24 cellular contexts compared by ENCODE assay signal in genomic region chr10:12787297-12787696, GRCh38.
DNase-seq lines count a peak whose midpoint lies in the region; ATAC-seq and TF ChIP-seq lines count a peak whose summit lies in the region.
"Had no signal": no experiment of that assay in that cellular context is flagged by ENCODE, and none has a peak within 500 bp of the region (broad histone marks: within the 10 kb centered on the region; RNA-seq: fewer than 3 reads in every experiment).

No MANE protein-coding gene starts in this region.

- H3K27me3 ChIP-seq in SJCRH30 (no peaks in the 10 kb centered on the region), testis (no peaks in the 10 kb centered on the region)
- H3K27me3 ChIP-seq: BLaER1 treated with 17β-estradiol and CSF1 and Interleukin-3, amounts not matched to agents 10 nM and 100 nM had no signal

- ATAC-seq in HG03571 (IDR thresholded peaks at IDR 0.05; ENCODE audit: unreplicated experiment): no peak
- ATAC-seq: GM12878 had no signal

- H3K9me3 ChIP-seq in SJCRH30 (replicated peaks) (no peaks in the 10 kb centered on the region), testis (no peaks in the 10 kb centered on the region)

- H3K27me3 Mint-ChIP-seq in activated T-cell treated with anti-CD3 and anti-CD28 coated beads, Interleukin-2, amount 50 U/mL, for 24 hours: no peaks in the 10 kb centered on the region
- H3K27me3 Mint-ChIP-seq: CD4-positive, alpha-beta T cell; IgD-negative memory B cell had no signal

- H3K9me3 Mint-ChIP-seq in activated T-cell treated with anti-CD3 and anti-CD28 coated beads, Interleukin-2, amount 50 U/mL, for 24 hours: no peaks in the 10 kb centered on the region
- H3K9me3 Mint-ChIP-seq: CD4-positive, alpha-beta T cell; IgD-negative memory B cell had no signal

- H3K4me1 ChIP-seq in SJCRH30 (peaks cover 8% of the 10 kb centered on the region; the same call in 1 of the 2 replicates), testis (peaks cover 3% of the 10 kb centered on the region)

- no peak for TF ChIP-seq CTCF in testis (IDR thresholded peaks at IDR 0.05)

- H3K4me3 Mint-ChIP-seq in activated T-cell treated with anti-CD3 and anti-CD28 coated beads, Interleukin-2, amount 50 U/mL, for 24 hours: no peak overlapping the region
- H3K4me3 Mint-ChIP-seq: CD4-positive, alpha-beta T cell; IgD-negative memory B cell had no signal

- DNase-seq in SJCRH30 (peak; percentile 63 to 72), left kidney (ENCODE audit: low read depth, low spot score) (peak; percentile 51), occipital lobe (lab: John Stamatoyannopoulos, UW) (peak; percentile 62), testis (peak; percentile 55), NCI-H1092 (lab: John Stamatoyannopoulos, UW) (no peak)
- no peak for DNase-seq in activated T-cell treated with anti-CD3 and anti-CD28 coated beads, Interleukin-2, amount 50 U/mL, for 24 hours
- DNase-seq: CD4-positive, alpha-beta T cell; COR-L47; GDM1; HCEC 1CT; NCI-H1048; NCI-H1417 treated with DMSO at 0.1 percent for 48 hours; NCI-H1694 treated with DMSO at 0.1 percent for 48 hours; NCI-H2081; NCI-H2227 treated with DMSO at 0.1 percent for 48 hours; NCI-H526 treated with DMSO at 0.1 percent for 48 hours; Right ventricle myocardium superior; RPMI8226 had no signal

- H3K36me3 Mint-ChIP-seq in activated T-cell treated with anti-CD3 and anti-CD28 coated beads, Interleukin-2, amount 50 U/mL, for 24 hours (ENCODE audit: low read depth): peaks cover 13% of the 10 kb centered on the region

- H3K4me1 Mint-ChIP-seq in activated T-cell treated with anti-CD3 and anti-CD28 coated beads, Interleukin-2, amount 50 U/mL, for 24 hours (ENCODE audit: low read depth): peaks cover 4% of the 10 kb centered on the region

- no peak overlapping the region for H3K27ac Mint-ChIP-seq in activated T-cell treated with anti-CD3 and anti-CD28 coated beads, Interleukin-2, amount 50 U/mL, for 24 hours
- H3K27ac Mint-ChIP-seq: CD4-positive, alpha-beta T cell; IgD-negative memory B cell had no signal

- no peak overlapping the region for H3K27ac ChIP-seq in SJCRH30
- H3K27ac ChIP-seq in testis: no peak overlapping the region
- H3K27ac ChIP-seq: BLaER1 treated with 17β-estradiol and CSF1 and Interleukin-3, amounts not matched to agents 10 nM and 100 nM; HL-60; KMS-11 had no signal

- TF ChIP-seq POLR2A in testis (IDR thresholded peaks at IDR 0.05): no peak

- 45 to 64% methylated on average over 12 of the region's 12 CpGs for WGBS in testis, 2 donors

- intact Hi-C loops in testis (cut with DNase I; ENCODE audit: low total_unique reads): no loop called here

- H3K36me3 ChIP-seq in SJCRH30 (no peaks in the 10 kb centered on the region), testis (ENCODE audit: low read depth, missing control alignments) (no peaks in the 10 kb centered on the region)

- H3K4me3 ChIP-seq in SJCRH30 (no peak overlapping the region), testis (no peak overlapping the region)
- H3K4me3 ChIP-seq: BLaER1 treated with 17β-estradiol and CSF1 and Interleukin-3, amounts not matched to agents 10 nM and 100 nM; GM12878 had no signal

Comparison
In these comparisons a context has a peak if more than half of its experiments do, and no peak if none do; other contexts are left out.
1. DNase-seq: peak in SJCRH30 (2 of 2), left kidney (single experiment), occipital lobe (single experiment) and testis (single experiment); none in activated T-cell treated with anti-CD3 and anti-CD28 coated beads, Interleukin-2, amount 50 U/mL, for 24 hours (single experiment) and NCI-H1092 (single experiment).